1 cellular context compared by ENCODE assay signal in genomic region chr2:10447300-10448207, GRCh38.
TF ChIP-seq lines count a peak whose summit lies in the region.

No MANE protein-coding gene starts in this region.

TF ChIP-seq in HepG2, 621 proteins besides CTCF, POLR2A, EP300 and RAD21 (continued from another document and continues in another):
- TF ChIP-seq, protein P1, sequence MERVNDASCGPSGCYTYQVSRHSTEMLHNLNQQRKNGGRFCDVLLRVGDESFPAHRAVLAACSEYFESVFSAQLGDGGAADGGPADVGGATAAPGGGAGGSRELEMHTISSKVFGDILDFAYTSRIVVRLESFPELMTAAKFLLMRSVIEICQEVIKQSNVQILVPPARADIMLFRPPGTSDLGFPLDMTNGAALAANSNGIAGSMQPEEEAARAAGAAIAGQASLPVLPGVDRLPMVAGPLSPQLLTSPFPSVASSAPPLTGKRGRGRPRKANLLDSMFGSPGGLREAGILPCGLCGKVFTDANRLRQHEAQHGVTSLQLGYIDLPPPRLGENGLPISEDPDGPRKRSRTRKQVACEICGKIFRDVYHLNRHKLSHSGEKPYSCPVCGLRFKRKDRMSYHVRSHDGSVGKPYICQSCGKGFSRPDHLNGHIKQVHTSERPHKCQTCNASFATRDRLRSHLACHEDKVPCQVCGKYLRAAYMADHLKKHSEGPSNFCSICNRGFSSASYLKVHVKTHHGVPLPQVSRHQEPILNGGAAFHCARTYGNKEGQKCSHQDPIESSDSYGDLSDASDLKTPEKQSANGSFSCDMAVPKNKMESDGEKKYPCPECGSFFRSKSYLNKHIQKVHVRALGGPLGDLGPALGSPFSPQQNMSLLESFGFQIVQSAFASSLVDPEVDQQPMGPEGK (CRISPR knock-in tag; IDR thresholded peaks at IDR 0.05): no peak; the same call in 1 of the 2 replicates
- TF ChIP-seq ISX (CRISPR knock-in tag; conservative IDR thresholded peaks at IDR 0.05): peak; percentile 95
- TF ChIP-seq SAFB2 (CRISPR knock-in tag; IDR thresholded peaks at IDR 0.05; ENCODE audit: borderline replicate concordance, low read depth): peak; percentile 85
- no peak; the same call in 1 of the 2 replicates for TF ChIP-seq ZNF556 (CRISPR knock-in tag; IDR thresholded peaks at IDR 0.05; ENCODE audit: borderline replicate concordance)
- peak; percentile 91 for TF ChIP-seq SPEN (CRISPR knock-in tag; IDR thresholded peaks at IDR 0.05; ENCODE audit: low read depth)
- TF ChIP-seq TARDBP (CRISPR knock-in tag; IDR thresholded peaks at IDR 0.05): no peak
- TF ChIP-seq, protein P2, sequence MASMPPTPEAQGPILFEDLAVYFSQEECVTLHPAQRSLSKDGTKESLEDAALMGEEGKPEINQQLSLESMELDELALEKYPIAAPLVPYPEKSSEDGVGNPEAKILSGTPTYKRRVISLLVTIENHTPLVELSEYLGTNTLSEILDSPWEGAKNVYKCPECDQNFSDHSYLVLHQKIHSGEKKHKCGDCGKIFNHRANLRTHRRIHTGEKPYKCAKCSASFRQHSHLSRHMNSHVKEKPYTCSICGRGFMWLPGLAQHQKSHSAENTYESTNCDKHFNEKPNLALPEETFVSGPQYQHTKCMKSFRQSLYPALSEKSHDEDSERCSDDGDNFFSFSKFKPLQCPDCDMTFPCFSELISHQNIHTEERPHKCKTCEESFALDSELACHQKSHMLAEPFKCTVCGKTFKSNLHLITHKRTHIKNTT (CRISPR knock-in tag; IDR thresholded peaks at IDR 0.05): 0 out of 2 replicates have a peak, but pooled peaks have one; percentile 63
- TF ChIP-seq, protein P3, sequence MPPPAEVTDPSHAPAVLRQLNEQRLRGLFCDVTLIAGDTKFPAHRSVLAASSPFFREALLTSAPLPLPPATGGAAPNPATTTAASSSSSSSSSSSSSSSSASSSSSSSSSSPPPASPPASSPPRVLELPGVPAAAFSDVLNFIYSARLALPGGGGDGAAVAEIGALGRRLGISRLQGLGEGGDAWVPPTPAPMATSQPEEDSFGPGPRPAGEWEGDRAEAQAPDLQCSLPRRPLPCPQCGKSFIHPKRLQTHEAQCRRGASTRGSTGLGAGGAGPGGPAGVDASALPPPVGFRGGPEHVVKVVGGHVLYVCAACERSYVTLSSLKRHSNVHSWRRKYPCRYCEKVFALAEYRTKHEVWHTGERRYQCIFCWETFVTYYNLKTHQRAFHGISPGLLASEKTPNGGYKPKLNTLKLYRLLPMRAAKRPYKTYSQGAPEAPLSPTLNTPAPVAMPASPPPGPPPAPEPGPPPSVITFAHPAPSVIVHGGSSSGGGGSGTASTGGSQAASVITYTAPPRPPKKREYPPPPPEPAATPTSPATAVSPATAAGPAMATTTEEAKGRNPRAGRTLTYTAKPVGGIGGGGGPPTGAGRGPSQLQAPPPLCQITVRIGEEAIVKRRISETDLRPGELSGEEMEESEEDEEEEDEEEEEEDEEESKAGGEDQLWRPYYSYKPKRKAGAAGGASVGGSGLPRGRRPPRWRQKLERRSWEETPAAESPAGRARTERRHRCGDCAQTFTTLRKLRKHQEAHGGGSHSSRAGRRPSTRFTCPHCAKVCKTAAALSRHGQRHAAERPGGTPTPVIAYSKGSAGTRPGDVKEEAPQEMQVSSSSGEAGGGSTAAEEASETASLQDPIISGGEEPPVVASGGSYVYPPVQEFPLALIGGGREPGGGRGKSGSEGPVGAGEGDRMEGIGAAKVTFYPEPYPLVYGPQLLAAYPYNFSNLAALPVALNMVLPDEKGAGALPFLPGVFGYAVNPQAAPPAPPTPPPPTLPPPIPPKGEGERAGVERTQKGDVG (CRISPR knock-in tag; IDR thresholded peaks at IDR 0.05; ENCODE audit: borderline replicate concordance): no peak
- no peak; the same call in 1 of the 2 replicates for TF ChIP-seq GMEB1 (CRISPR knock-in tag; IDR thresholded peaks at IDR 0.05; ENCODE audit: borderline replicate concordance)
- no peak for TF ChIP-seq CENPX (CRISPR knock-in tag; IDR thresholded peaks at IDR 0.05)
- TF ChIP-seq ZSCAN30 (CRISPR knock-in tag; IDR thresholded peaks at IDR 0.05): no peak
- TF ChIP-seq PAF1 (CRISPR knock-in tag; IDR thresholded peaks at IDR 0.05): no peak
- TF ChIP-seq BRD4 (CRISPR knock-in tag; IDR thresholded peaks at IDR 0.05): no peak
- TF ChIP-seq ZNF460 (CRISPR knock-in tag; IDR thresholded peaks at IDR 0.05; ENCODE audit: borderline replicate concordance): no peak
- TF ChIP-seq, protein P4, sequence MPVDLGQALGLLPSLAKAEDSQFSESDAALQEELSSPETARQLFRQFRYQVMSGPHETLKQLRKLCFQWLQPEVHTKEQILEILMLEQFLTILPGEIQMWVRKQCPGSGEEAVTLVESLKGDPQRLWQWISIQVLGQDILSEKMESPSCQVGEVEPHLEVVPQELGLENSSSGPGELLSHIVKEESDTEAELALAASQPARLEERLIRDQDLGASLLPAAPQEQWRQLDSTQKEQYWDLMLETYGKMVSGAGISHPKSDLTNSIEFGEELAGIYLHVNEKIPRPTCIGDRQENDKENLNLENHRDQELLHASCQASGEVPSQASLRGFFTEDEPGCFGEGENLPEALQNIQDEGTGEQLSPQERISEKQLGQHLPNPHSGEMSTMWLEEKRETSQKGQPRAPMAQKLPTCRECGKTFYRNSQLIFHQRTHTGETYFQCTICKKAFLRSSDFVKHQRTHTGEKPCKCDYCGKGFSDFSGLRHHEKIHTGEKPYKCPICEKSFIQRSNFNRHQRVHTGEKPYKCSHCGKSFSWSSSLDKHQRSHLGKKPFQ (CRISPR knock-in tag; IDR thresholded peaks at IDR 0.05; ENCODE audit: insufficient replicate concordance): peak; percentile 75
- peak; percentile 96 for TF ChIP-seq ZSCAN31 (CRISPR knock-in tag; IDR thresholded peaks at IDR 0.05; ENCODE audit: low read depth)
- TF ChIP-seq NBN (conservative IDR thresholded peaks at IDR 0.05): no peak
- TF ChIP-seq ZNF576 (CRISPR knock-in tag; IDR thresholded peaks at IDR 0.05): no peak; the same call in 1 of the 2 replicates
- TF ChIP-seq, protein P5, sequence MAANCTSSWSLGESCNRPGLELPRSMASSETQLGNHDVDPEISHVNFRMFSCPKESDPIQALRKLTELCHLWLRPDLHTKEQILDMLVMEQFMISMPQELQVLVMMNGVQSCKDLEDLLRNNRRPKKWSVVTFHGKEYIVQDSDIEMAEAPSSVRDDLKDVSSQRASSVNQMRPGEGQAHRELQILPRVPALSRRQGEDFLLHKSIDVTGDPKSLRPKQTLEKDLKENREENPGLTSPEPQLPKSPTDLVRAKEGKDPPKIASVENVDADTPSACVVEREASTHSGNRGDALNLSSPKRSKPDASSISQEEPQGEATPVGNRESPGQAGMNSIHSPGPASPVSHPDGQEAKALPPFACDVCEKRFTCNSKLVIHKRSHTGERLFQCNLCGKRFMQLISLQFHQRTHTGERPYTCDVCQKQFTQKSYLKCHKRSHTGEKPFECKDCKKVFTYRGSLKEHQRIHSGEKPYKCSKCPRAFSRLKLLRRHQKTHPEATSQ (CRISPR knock-in tag; IDR thresholded peaks at IDR 0.05; ENCODE audit: borderline replicate concordance): peak; percentile 82; the same call in 1 of the 2 replicates
- no peak for TF ChIP-seq AGO1 (IDR thresholded peaks at IDR 0.05; ENCODE audit: low read depth, low read length, poor library complexity, severe bottlenecking)
- TF ChIP-seq PPARG (CRISPR knock-in tag; conservative IDR thresholded peaks at IDR 0.05): 0 out of 2 replicates have a peak, but pooled peaks have one; percentile 13
- TF ChIP-seq ATF7-NPFF (CRISPR knock-in tag; IDR thresholded peaks at IDR 0.05; ENCODE audit: low read depth): peak; percentile 99
- peak; percentile 97; the same call in 1 of the 2 replicates for TF ChIP-seq ZNF274 (CRISPR knock-in tag; IDR thresholded peaks at IDR 0.05)
- peak; percentile 97 for TF ChIP-seq CENPT (CRISPR knock-in tag; IDR thresholded peaks at IDR 0.05; ENCODE audit: low read depth)
- TF ChIP-seq, protein P6, sequence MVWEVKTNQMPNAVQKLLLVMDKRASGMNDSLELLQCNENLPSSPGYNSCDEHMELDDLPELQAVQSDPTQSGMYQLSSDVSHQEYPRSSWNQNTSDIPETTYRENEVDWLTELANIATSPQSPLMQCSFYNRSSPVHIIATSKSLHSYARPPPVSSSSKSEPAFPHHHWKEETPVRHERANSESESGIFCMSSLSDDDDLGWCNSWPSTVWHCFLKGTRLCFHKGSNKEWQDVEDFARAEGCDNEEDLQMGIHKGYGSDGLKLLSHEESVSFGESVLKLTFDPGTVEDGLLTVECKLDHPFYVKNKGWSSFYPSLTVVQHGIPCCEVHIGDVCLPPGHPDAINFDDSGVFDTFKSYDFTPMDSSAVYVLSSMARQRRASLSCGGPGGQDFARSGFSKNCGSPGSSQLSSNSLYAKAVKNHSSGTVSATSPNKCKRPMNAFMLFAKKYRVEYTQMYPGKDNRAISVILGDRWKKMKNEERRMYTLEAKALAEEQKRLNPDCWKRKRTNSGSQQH (CRISPR knock-in tag; IDR thresholded peaks at IDR 0.05; ENCODE audit: low read depth): peak; percentile 11; the same call in 1 of the 2 replicates
- peak; percentile 91 for TF ChIP-seq ZNF891 (CRISPR knock-in tag; IDR thresholded peaks at IDR 0.05)
- TF ChIP-seq HOXD1 (CRISPR knock-in tag; IDR thresholded peaks at IDR 0.05): 0 out of 2 replicates have a peak, but pooled peaks have one; percentile 28
- TF ChIP-seq, protein P7, sequence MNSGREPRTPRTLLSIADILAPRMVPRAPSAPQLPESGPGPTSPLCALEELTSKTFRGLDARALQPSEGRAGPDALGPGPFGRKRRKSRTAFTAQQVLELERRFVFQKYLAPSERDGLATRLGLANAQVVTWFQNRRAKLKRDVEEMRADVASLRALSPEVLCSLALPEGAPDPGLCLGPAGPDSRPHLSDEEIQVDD (CRISPR knock-in tag; IDR thresholded peaks at IDR 0.05; ENCODE audit: borderline replicate concordance): peak; percentile 99
- TF ChIP-seq PHF21A (CRISPR knock-in tag; IDR thresholded peaks at IDR 0.05): peak; percentile 85
- TF ChIP-seq RAD51 (IDR thresholded peaks at IDR 0.05; ENCODE audit: borderline replicate concordance): no peak
- peak; percentile 100 for TF ChIP-seq HES4 (CRISPR knock-in tag; IDR thresholded peaks at IDR 0.05; ENCODE audit: borderline replicate concordance)
- peak; percentile 86; the same call in 1 of the 2 replicates for TF ChIP-seq ZNF598 (CRISPR knock-in tag; IDR thresholded peaks at IDR 0.05; ENCODE audit: borderline replicate concordance)
- peak; percentile 92 for TF ChIP-seq ZNF605 (CRISPR knock-in tag; IDR thresholded peaks at IDR 0.05)
- peak; percentile 93; the same call in 1 of the 2 replicates for TF ChIP-seq ZNF430 (CRISPR knock-in tag; IDR thresholded peaks at IDR 0.05)
- peak; percentile 42; the same call in 1 of the 2 replicates for TF ChIP-seq ZNF318 (CRISPR knock-in tag; IDR thresholded peaks at IDR 0.05)
